ENCODE assay signal across 15 cellular contexts in the genomic region with DNA sequence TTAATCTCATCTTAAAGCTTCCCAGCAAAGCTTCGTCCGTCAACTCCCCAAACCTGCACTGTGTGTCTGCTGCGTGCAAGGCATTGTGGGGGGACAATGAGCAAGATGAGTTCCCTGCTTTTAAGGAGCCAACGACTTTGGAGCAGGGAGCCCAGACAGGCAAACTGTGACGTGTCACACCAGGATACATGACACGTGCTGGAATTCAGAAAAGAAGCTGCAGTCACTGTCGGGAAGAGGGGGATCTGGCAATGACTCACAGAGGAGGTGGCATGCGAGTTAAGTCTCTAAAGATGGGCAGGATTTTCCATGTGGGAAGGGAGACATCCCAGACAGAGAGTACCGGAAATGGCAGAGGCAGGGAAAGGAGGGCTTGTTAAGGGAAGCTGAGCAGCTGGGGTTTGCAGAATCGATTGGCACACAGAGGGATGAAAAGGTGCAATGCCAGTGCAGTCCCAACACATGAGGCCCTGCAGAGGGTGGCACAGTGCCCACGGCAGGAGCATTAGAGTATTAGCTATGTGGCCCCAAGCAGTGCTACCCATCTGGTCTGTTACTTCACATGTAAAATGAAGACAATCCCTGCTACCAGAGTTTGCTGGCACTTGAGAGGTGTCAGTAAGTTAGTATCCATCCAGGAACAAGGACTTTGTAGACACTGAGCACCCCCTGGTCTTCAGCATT. TPM values are rescaled to one million over a fixed set of nuclear protein-coding genes. Genes with fewer than 3 reads are reported as not detected.
DNase-seq lines count a peak whose midpoint lies in the region; ATAC-seq and TF ChIP-seq lines count a peak whose summit lies in the region.
"Had no signal": no experiment of that assay in that cellular context is flagged by ENCODE, and none has a peak within 500 bp of the region (broad histone marks: within the 10 kb centered on the region; RNA-seq: fewer than 3 reads in every experiment).

No MANE protein-coding gene starts in this region.

- H3K4me3 Mint-ChIP-seq in HFFc6: peak overlapping the region; percentile 18
- H3K4me3 Mint-ChIP-seq: activated naive CD8-positive, alpha-beta T cell treated with anti-CD3 and anti-CD28 coated beads, Interleukin-2, amount 50 U/mL, for 24 hours had no signal

- peak overlapping the region; percentile 84 for H3K27ac Mint-ChIP-seq in HFFc6
- H3K27ac Mint-ChIP-seq: activated naive CD8-positive, alpha-beta T cell treated with anti-CD3 and anti-CD28 coated beads, Interleukin-2, amount 50 U/mL, for 24 hours had no signal

- TF ChIP-seq CTCF in AG10803 (conservative IDR thresholded peaks at IDR 0.05; ENCODE audit: low read length) (no peak), HFFc6 (IDR thresholded peaks at IDR 0.05) (no peak), kidney epithelial cell (IDR thresholded peaks at IDR 0.05; ENCODE audit: insufficient read depth, low read length, poor library complexity, severe bottlenecking) (no peak)

- H3K36me3 Mint-ChIP-seq in HFFc6 (ENCODE audit: low read depth): peaks cover 30% of the 10 kb centered on the region

- TF ChIP-seq POLR2A in GM18505 (IDR thresholded peaks at IDR 0.05; ENCODE audit: borderline replicate concordance, extremely low read depth, insufficient read depth, insufficient read length): no peak

- no peaks in the 10 kb centered on the region for H3K36me3 ChIP-seq in kidney epithelial cell (ENCODE audit: control insufficient read depth, insufficient read depth, low read length)
- H3K36me3 ChIP-seq: MG63 had no signal

- H3K27me3 ChIP-seq in kidney epithelial cell (ENCODE audit: control insufficient read depth, insufficient read depth, low read length): no peaks in the 10 kb centered on the region
- H3K27me3 ChIP-seq: MG63 had no signal

- ATAC-seq in HG02571 (IDR thresholded peaks at IDR 0.05; ENCODE audit: unreplicated experiment): no peak
- no peak for ATAC-seq in GM18505 (IDR thresholded peaks at IDR 0.05; ENCODE audit: unreplicated experiment)
- ATAC-seq: activated naive CD8-positive, alpha-beta T cell treated with anti-CD3 and anti-CD28 coated beads, Interleukin-2, amount 50 U/mL, for 24 hours; left lobe of liver had no signal

- DNase-seq in AG10803 (ENCODE audit: low read depth): peak; percentile 84
- DNase-seq in HFFc6: peak; percentile 88
- DNase-seq in astrocyte of the hippocampus (ENCODE audit: low read depth, low spot score): peak; percentile 17
- DNase-seq in kidney epithelial cell (ENCODE audit: low read depth): peak; percentile 43
- DNase-seq in NCI-H510A (lab: John Stamatoyannopoulos, UW): no peak
- DNase-seq in activated CD4-positive, alpha-beta T cell treated with anti-CD3 and anti-CD28 coated beads for 4 hours: no peak
- DNase-seq: activated naive CD8-positive, alpha-beta T cell treated with anti-CD3 and anti-CD28 coated beads, Interleukin-2, amount 50 U/mL, for 24 hours; AML-193; MG63; NCI-H2227 treated with DMSO at 0.1 percent for 48 hours; RPMI8226; stimulated activated CD8-positive, alpha-beta memory T cell treated with anti-CD3 and anti-CD28 coated beads, Interleukin-4, amount 100 ng/mL, for 48 hours had no signal

- peaks cover 28% of the 10 kb centered on the region for H3K4me1 Mint-ChIP-seq in HFFc6 (ENCODE audit: low read depth)
- H3K4me1 Mint-ChIP-seq: activated naive CD8-positive, alpha-beta T cell treated with anti-CD3 and anti-CD28 coated beads, Interleukin-2, amount 50 U/mL, for 24 hours had no signal

- no peak overlapping the region for H3K4me3 ChIP-seq in AG10803 (ENCODE audit: low read length)
- no peak overlapping the region for H3K4me3 ChIP-seq in kidney epithelial cell (ENCODE audit: low read depth, low read length)
- H3K4me3 ChIP-seq: MG63 had no signal

- peaks cover 17% of the 10 kb centered on the region; the same call in 1 of the 2 replicates for H3K9me3 Mint-ChIP-seq in HFFc6

- no peaks in the 10 kb centered on the region; the same call in 1 of the 2 replicates for H3K27me3 Mint-ChIP-seq in HFFc6 (ENCODE audit: insufficient read depth)
- H3K27me3 Mint-ChIP-seq: activated naive CD8-positive, alpha-beta T cell treated with anti-CD3 and anti-CD28 coated beads, Interleukin-2, amount 50 U/mL, for 24 hours had no signal

RNA-seq across cellular contexts. Expression of a gene that starts 52.9 kb away (rescaled TPM):
- total RNA-seq in HFFc6 (2021; fragmentation: NEBNext Ultra II Directional; extraction: Animal tissue kit (Norgen Biotek cat#: 25700)): 10 to 100 TPM; 42.1 to 53.9 (median 47.0) TPM
- total RNA-seq in kidney epithelial cell: 47.2 and 54.7 TPM in 2 replicates

RNA-seq across cellular contexts. Expression of a gene that starts 53.4 kb away (rescaled TPM):
- total RNA-seq in HFFc6 (2021; fragmentation: NEBNext Ultra II Directional; extraction: Animal tissue kit (Norgen Biotek cat#: 25700)): 10 to 100 TPM; 74.9 to 93.1 (median 86.4) TPM
- 17.5 and 21.9 TPM in 2 replicates for total RNA-seq in kidney epithelial cell

Comparison
In these comparisons a context has a peak if more than half of its experiments do, and no peak if none do; other contexts are left out.
1. DNase-seq: peak in AG10803 (single experiment), HFFc6 (single experiment), astrocyte of the hippocampus (single experiment) and kidney epithelial cell (single experiment); none in NCI-H510A (single experiment) and activated CD4-positive, alpha-beta T cell treated with anti-CD3 and anti-CD28 coated beads for 4 hours (0 of 2).